Comparison of ENCODE assay signal across 13 cellular contexts in genomic region chr2:10188211-10188610, GRCh38.
DNase-seq lines count a peak whose midpoint lies in the region; ATAC-seq and TF ChIP-seq lines count a peak whose summit lies in the region.
"Had no signal": no experiment of that assay in that cellular context is flagged by ENCODE, and none has a peak within 500 bp of the region (broad histone marks: within the 10 kb centered on the region; RNA-seq: fewer than 3 reads in every experiment).

No MANE protein-coding gene starts in this region.

- intact Hi-C loops in PC-3 (cut with micrococcal nuclease), result no loop called here

- no peak overlapping the region for H3K27ac Mint-ChIP-seq in progenitor cell of endocrine pancreas

- peak; percentile 78 for TF ChIP-seq CTCF in PC-3 (conservative IDR thresholded peaks at IDR 0.05; ENCODE audit: low read depth, low read length)
- peak; percentile 48 for TF ChIP-seq CTCF in epithelial cell of proximal tubule (conservative IDR thresholded peaks at IDR 0.05; ENCODE audit: low read depth, low read length)
- peak; percentile 77 for TF ChIP-seq CTCF in progenitor cell of endocrine pancreas (IDR thresholded peaks at IDR 0.05; ENCODE audit: unreplicated experiment)

- no peaks in the 10 kb centered on the region for H3K36me3 Mint-ChIP-seq in progenitor cell of endocrine pancreas (ENCODE audit: insufficient read depth)
- H3K36me3 Mint-ChIP-seq: memory B cell had no signal

- no peaks in the 10 kb centered on the region for H4K20me1 ChIP-seq in PC-3 (ENCODE audit: low read length)

- H3K4me3 ChIP-seq in PC-3 (ENCODE audit: low read length) (no peak overlapping the region), epithelial cell of proximal tubule (ENCODE audit: low read depth, low read length) (no peak overlapping the region)

- POLR2A ChIA-PET in PC-3 (lab: Charles Lee; ENCODE audit: unreplicated experiment), result interaction anchor here (0.7 kb wide), 1 partner anchor 97 kb away, joined by 3 read pairs; no protein-coding TSS in a partner anchor

- peak; percentile 42; the same call in 1 of the 2 replicates for ATAC-seq in PC-3
- ATAC-seq in stimulated activated naive CD8-positive, alpha-beta T cell treated with anti-CD3 and anti-CD28 coated beads, Interleukin-15, Interleukin-2, amounts not matched to agents 100 U/mL and 50 U/mL, for 24 hours, result no peak

- H3K9me3 ChIP-seq in PC-3 (ENCODE audit: low read length), result no peaks in the 10 kb centered on the region

- H3K9me2 ChIP-seq in PC-3 (replicated peaks; ENCODE audit: low read length), result no peaks in the 10 kb centered on the region

- H3K4me1 ChIP-seq in PC-3 (ENCODE audit: insufficient read depth, low read length), result no peaks in the 10 kb centered on the region

- DNase-seq in DMS 273 (lab: John Stamatoyannopoulos, UW; ENCODE audit: unreplicated experiment) (peak; percentile 37), DMS 273 treated with DMSO at 0.1 percent for 48 hours (lab: John Stamatoyannopoulos, UW) (no peak), PC-3 (peak; percentile 48), epithelial cell of proximal tubule (ENCODE audit: low read depth) (no peak), progenitor cell of endocrine pancreas (ENCODE audit: low spot score, unreplicated experiment) (peak; percentile 38), germinal center (ENCODE audit: low spot score) (no peak)
- DNase-seq in stimulated activated naive CD8-positive, alpha-beta T cell treated with anti-CD3 and anti-CD28 coated beads, Interleukin-15, Interleukin-2, amounts not matched to agents 100 U/mL and 50 U/mL, for 24 hours, result no peak
- no peak for DNase-seq in stimulated activated CD4-positive, alpha-beta T cell treated with anti-CD3 and anti-CD28 coated beads, Interleukin-4, amount 100 ng/mL, for 4 hours
- DNase-seq: activated gamma-delta T cell treated with Interleukin-2 at 50 U/mL for 16 hours, NCI-H2171, T-helper 9 cell had no signal

- H3K9ac ChIP-seq in PC-3 (ENCODE audit: low read length), result no peak overlapping the region

- H3K79me2 ChIP-seq in PC-3 (ENCODE audit: low read length), result no peaks in the 10 kb centered on the region

- CTCF ChIA-PET in PC-3 (lab: Charles Lee), result no interaction called here

- no peak overlapping the region for H3K4me3 Mint-ChIP-seq in progenitor cell of endocrine pancreas (ENCODE audit: low read depth)
- H3K4me3 Mint-ChIP-seq: memory B cell had no signal

- no peak overlapping the region for H3K4me2 ChIP-seq in PC-3 (ENCODE audit: low read length)

- H3K9me3 Mint-ChIP-seq in progenitor cell of endocrine pancreas (ENCODE audit: low read depth), result peaks cover 8% of the 10 kb centered on the region

- no peaks in the 10 kb centered on the region for H3K27me3 ChIP-seq in PC-3 (ENCODE audit: low read length)

- no peaks in the 10 kb centered on the region for H3K4me1 Mint-ChIP-seq in progenitor cell of endocrine pancreas (ENCODE audit: low read depth)

- no peak overlapping the region for H2AFZ ChIP-seq in PC-3 (ENCODE audit: low read length)

- no TSS peak for BruUV-seq in PC-3 (replicated peaks; lab: Mats Ljungman, UMichigan)

- no peaks in the 10 kb centered on the region for H3K36me3 ChIP-seq in PC-3 (ENCODE audit: low read depth, low read length)

- no peak overlapping the region for H3K27ac ChIP-seq in PC-3 (ENCODE audit: low read length)
- H3K27ac ChIP-seq: 22Rv1 had no signal

- H3K27me3 Mint-ChIP-seq in progenitor cell of endocrine pancreas, result no peaks in the 10 kb centered on the region
- H3K27me3 Mint-ChIP-seq: memory B cell had no signal

- H3F3A ChIP-seq in PC-3 (ENCODE audit: low read length, unreplicated experiment), result no peaks in the 10 kb centered on the region

Comparison
In these comparisons a context has a peak if more than half of its experiments do, and no peak if none do; other contexts are left out.
1. DNase-seq: peak in DMS 273 (single experiment), PC-3 (single experiment) and progenitor cell of endocrine pancreas (single experiment); none in DMS 273 treated with DMSO at 0.1 percent for 48 hours (single experiment), epithelial cell of proximal tubule (single experiment), stimulated activated naive CD8-positive, alpha-beta T cell treated with anti-CD3 and anti-CD28 coated beads, Interleukin-15, Interleukin-2, amounts not matched to agents 100 U/mL and 50 U/mL, for 24 hours (single experiment), germinal center (single experiment) and stimulated activated CD4-positive, alpha-beta T cell treated with anti-CD3 and anti-CD28 coated beads, Interleukin-4, amount 100 ng/mL, for 4 hours (0 of 2).
2. Peak in every context shown above with its lines, with median percentiles within 50 percentile points of each other: CTCF ChIP-seq.